ENCODE assay signal across 18 cellular contexts in the genomic region with DNA sequence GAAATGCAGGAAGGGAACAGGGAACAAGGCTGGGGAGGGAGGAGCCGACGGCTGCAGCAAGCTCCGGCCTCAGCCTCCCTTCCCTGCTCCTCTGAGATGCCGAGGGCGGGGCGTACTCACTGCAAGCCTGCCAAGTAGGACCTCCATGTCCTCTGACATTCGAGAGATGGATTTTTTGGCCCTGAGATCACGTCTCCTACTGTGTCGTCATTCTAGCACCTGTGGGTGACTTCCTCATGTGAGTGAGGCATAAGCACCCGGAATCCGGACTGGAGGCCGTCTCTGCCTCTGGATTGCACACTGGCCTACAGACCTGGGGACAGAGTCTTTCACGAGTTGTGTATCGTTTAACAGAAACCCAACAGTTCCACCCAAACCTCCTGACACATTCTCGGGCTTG.
"Had no signal": no experiment of that assay in that cellular context is flagged by ENCODE, and none has a peak within 500 bp of the region (broad histone marks: within the 10 kb centered on the region; RNA-seq: fewer than 3 reads in every experiment).

No MANE protein-coding gene starts in this region.

- ATAC-seq: activated CD8-positive, alpha-beta memory T cell treated with anti-CD3 and anti-CD28 coated beads, Interleukin-2, amount 10 ng/mL, durations not matched to agents 7 days and 5 days; left cardiac atrium; right cardiac atrium; stimulated activated effector memory CD8-positive, alpha-beta T cell treated with anti-CD3 and anti-CD28 coated beads, Interleukin-12 subunit alpha, Interleukin-12 subunit beta, amount 100 ng/mL, for 72 hours had no signal

- H3K4me3 Mint-ChIP-seq: activated CD4-positive, alpha-beta memory T cell treated with anti-CD3 and anti-CD28 coated beads, Interleukin-2, amount 10 ng/mL, durations not matched to agents 7 days and 5 days; activated CD8-positive, alpha-beta memory T cell treated with anti-CD3 and anti-CD28 coated beads, Interleukin-2, amount 10 ng/mL, durations not matched to agents 7 days and 5 days; activated naive CD8-positive, alpha-beta T cell treated with anti-CD3 and anti-CD28 coated beads for 36 hours; natural killer cell treated with Interleukin-12 subunit alpha and Interleukin-12 subunit beta and Interleukin-15 and Interleukin-18, amount 100 ng/mL, for 72 hours; stimulated activated effector memory CD8-positive, alpha-beta T cell treated with anti-CD3 and anti-CD28 coated beads, Interleukin-12 subunit alpha, Interleukin-12 subunit beta, amount 100 ng/mL, for 72 hours; T-helper 2 cell treated with Interferon-gamma antibody and Interleukin-4, amounts not matched to agents 5 μg/mL and 100 μg/mL, for 36 hours had no signal

- H3K27ac ChIP-seq: thoracic aorta had no signal

- H3K27ac Mint-ChIP-seq: activated CD4-positive, alpha-beta memory T cell treated with anti-CD3 and anti-CD28 coated beads, Interleukin-2, amount 10 ng/mL, durations not matched to agents 7 days and 5 days; activated CD8-positive, alpha-beta memory T cell treated with anti-CD3 and anti-CD28 coated beads, Interleukin-2, amount 10 ng/mL, durations not matched to agents 7 days and 5 days; activated naive CD8-positive, alpha-beta T cell treated with anti-CD3 and anti-CD28 coated beads for 36 hours; natural killer cell treated with Interleukin-12 subunit alpha and Interleukin-12 subunit beta and Interleukin-15 and Interleukin-18, amount 100 ng/mL, for 72 hours; stimulated activated effector memory CD8-positive, alpha-beta T cell treated with anti-CD3 and anti-CD28 coated beads, Interleukin-12 subunit alpha, Interleukin-12 subunit beta, amount 100 ng/mL, for 72 hours; T-helper 2 cell treated with Interferon-gamma antibody and Interleukin-4, amounts not matched to agents 5 μg/mL and 100 μg/mL, for 36 hours had no signal

- H3K9me3 Mint-ChIP-seq: activated CD4-positive, alpha-beta memory T cell treated with anti-CD3 and anti-CD28 coated beads, Interleukin-2, amount 10 ng/mL, durations not matched to agents 7 days and 5 days; activated naive CD8-positive, alpha-beta T cell treated with anti-CD3 and anti-CD28 coated beads for 36 hours; natural killer cell treated with Interleukin-12 subunit alpha and Interleukin-12 subunit beta and Interleukin-15 and Interleukin-18, amount 100 ng/mL, for 72 hours; stimulated activated effector memory CD8-positive, alpha-beta T cell treated with anti-CD3 and anti-CD28 coated beads, Interleukin-12 subunit alpha, Interleukin-12 subunit beta, amount 100 ng/mL, for 72 hours; T-helper 2 cell treated with Interferon-gamma antibody and Interleukin-4, amounts not matched to agents 5 μg/mL and 100 μg/mL, for 36 hours had no signal

- H3K9me3 ChIP-seq: psoas muscle, stomach, thoracic aorta, upper lobe of left lung had no signal

- H3K36me3 Mint-ChIP-seq: natural killer cell treated with Interleukin-12 subunit alpha and Interleukin-12 subunit beta and Interleukin-15 and Interleukin-18, amount 100 ng/mL, for 72 hours had no signal

- H3K27me3 Mint-ChIP-seq: activated CD4-positive, alpha-beta memory T cell treated with anti-CD3 and anti-CD28 coated beads, Interleukin-2, amount 10 ng/mL, durations not matched to agents 7 days and 5 days; activated CD8-positive, alpha-beta memory T cell treated with anti-CD3 and anti-CD28 coated beads, Interleukin-2, amount 10 ng/mL, durations not matched to agents 7 days and 5 days; activated naive CD8-positive, alpha-beta T cell treated with anti-CD3 and anti-CD28 coated beads for 36 hours; natural killer cell treated with Interleukin-12 subunit alpha and Interleukin-12 subunit beta and Interleukin-15 and Interleukin-18, amount 100 ng/mL, for 72 hours had no signal

- DNase-seq: activated CD4-positive, alpha-beta memory T cell treated with anti-CD3 and anti-CD28 coated beads, Interleukin-2, amount 10 ng/mL, durations not matched to agents 7 days and 5 days; activated CD4-positive, alpha-beta T cell treated with anti-CD3 and anti-CD28 coated beads for 48 hours; activated CD8-positive, alpha-beta memory T cell treated with anti-CD3 and anti-CD28 coated beads, Interleukin-2, amount 10 ng/mL, durations not matched to agents 7 days and 5 days; activated naive CD8-positive, alpha-beta T cell treated with anti-CD3 and anti-CD28 coated beads for 36 hours; amygdala; left cardiac atrium; occipital lobe; right cardiac atrium; small intestine; stimulated activated CD4-positive, alpha-beta T cell treated with anti-CD3 and anti-CD28 coated beads, Interleukin-4, amount 100 ng/mL, for 1 hour; stomach; SW 1271 had no signal

- H3K4me3 ChIP-seq: psoas muscle, stomach, thoracic aorta, upper lobe of left lung had no signal

- H3K27me3 ChIP-seq: stomach, upper lobe of left lung had no signal
